In genomic region chr9:113302792-113303418, GRCh38 we compare ENCODE assay signal across 1 cellular context.
A peak's percentile ranks its signal among the peaks of the same experiment; 100 is the strongest.
TF ChIP-seq lines count a peak whose summit lies in the region.

Gene RNF183, minus strand, starts transcription at chr9:113303376. Its CDS starts 5,192 bp downstream, at chr9:113298184.

TF ChIP-seq in HepG2, 621 proteins besides CTCF, POLR2A, EP300 and RAD21 (continued from another document and continues in another):
- no peak for TF ChIP-seq KIAA2018 (CRISPR knock-in tag; IDR thresholded peaks at IDR 0.05; ENCODE audit: borderline replicate concordance)
- 0 out of 2 replicates have a peak, but pooled peaks have one; percentile 34 for TF ChIP-seq NKX3-1 (CRISPR knock-in tag; IDR thresholded peaks at IDR 0.05)
- TF ChIP-seq ZNF691 (CRISPR knock-in tag; IDR thresholded peaks at IDR 0.05; ENCODE audit: borderline replicate concordance, low read depth) = no peak
- 0 out of 2 replicates have a peak, but pooled peaks have one; percentile 39 for TF ChIP-seq TFDP2 (CRISPR knock-in tag; IDR thresholded peaks at IDR 0.05)
- TF ChIP-seq ZNF292 (CRISPR knock-in tag; IDR thresholded peaks at IDR 0.05; ENCODE audit: borderline replicate concordance, low read depth) = peak; percentile 91
- TF ChIP-seq NCOR1 (IDR thresholded peaks at IDR 0.05; ENCODE audit: borderline replicate concordance, low read length) = no peak
- TF ChIP-seq ZNF101 (CRISPR knock-in tag; IDR thresholded peaks at IDR 0.05; ENCODE audit: borderline replicate concordance, low read depth) = no peak
- TF ChIP-seq THRA (CRISPR knock-in tag; IDR thresholded peaks at IDR 0.05; ENCODE audit: borderline replicate concordance) = peak; percentile 11; the same call in 1 of the 2 replicates
- peak; percentile 25; the same call in 1 of the 2 replicates for TF ChIP-seq ARID5B (CRISPR knock-in tag; IDR thresholded peaks at IDR 0.05)
- 0 out of 2 replicates have a peak, but pooled peaks have one; percentile 30 for TF ChIP-seq ARID4A (CRISPR knock-in tag; IDR thresholded peaks at IDR 0.05; ENCODE audit: borderline replicate concordance)
- no peak for TF ChIP-seq NFE2L1 (CRISPR knock-in tag; IDR thresholded peaks at IDR 0.05; ENCODE audit: borderline replicate concordance)
- peak; percentile 35; the same call in 1 of the 2 replicates for TF ChIP-seq TBX2 (CRISPR knock-in tag; IDR thresholded peaks at IDR 0.05; ENCODE audit: borderline replicate concordance)
- TF ChIP-seq MXD1 (CRISPR knock-in tag; IDR thresholded peaks at IDR 0.05) = peak; percentile 33; the same call in 1 of the 2 replicates
- peak; percentile 34; the same call in 1 of the 2 replicates for TF ChIP-seq ZNF788 (CRISPR knock-in tag; IDR thresholded peaks at IDR 0.05; ENCODE audit: borderline replicate concordance)
- TF ChIP-seq RXRB (CRISPR knock-in tag; IDR thresholded peaks at IDR 0.05; ENCODE audit: borderline replicate concordance) = peak; percentile 50; the same call in 1 of the 2 replicates
- no peak for TF ChIP-seq MIXL1 (CRISPR knock-in tag; IDR thresholded peaks at IDR 0.05)
- TF ChIP-seq ZNF512B (CRISPR knock-in tag; IDR thresholded peaks at IDR 0.05; ENCODE audit: borderline replicate concordance) = 0 out of 2 replicates have a peak, but pooled peaks have one; percentile 20
- TF ChIP-seq ZNF768 (CRISPR knock-in tag; IDR thresholded peaks at IDR 0.05) = peak; percentile 78; the same call in 1 of the 2 replicates
- TF ChIP-seq ZNF460 (CRISPR knock-in tag; IDR thresholded peaks at IDR 0.05; ENCODE audit: borderline replicate concordance) = peak; percentile 55; the same call in 1 of the 2 replicates
- peak; percentile 98 for TF ChIP-seq ZNF629 (CRISPR knock-in tag; conservative IDR thresholded peaks at IDR 0.05)
- TF ChIP-seq ZBTB49 (CRISPR knock-in tag; IDR thresholded peaks at IDR 0.05; ENCODE audit: borderline replicate concordance) = no peak
